Comparison of ENCODE assay signal across 16 cellular contexts in genomic region chr7:23685770-23686169, GRCh38. TPM values are rescaled to one million over a fixed set of nuclear protein-coding genes. Genes with fewer than 3 reads are reported as not detected.
DNase-seq lines count a peak whose midpoint lies in the region; FAIRE-seq and TF ChIP-seq lines count a peak whose summit lies in the region.
"Had no signal": no experiment of that assay in that cellular context is flagged by ENCODE, and none has a peak within 500 bp of the region (broad histone marks: within the 10 kb centered on the region; RNA-seq: fewer than 3 reads in every experiment).

No MANE protein-coding gene starts in this region.

- WGBS in mesenchymal stem cell, result 100% methylated on average over 3 of the region's 3 CpGs

- H3K27ac ChIP-seq in dorsolateral prefrontal cortex (peak overlapping the region in 44 of 59 donors; percentile 1 to 83 (median 52)), mesenchymal stem cell (ENCODE audit: low read length, poor library complexity, severe bottlenecking) (no peak overlapping the region)
- H3K27ac ChIP-seq: neural progenitor cell had no signal

- no peak for TF ChIP-seq CTCF in dorsolateral prefrontal cortex (IDR thresholded peaks at IDR 0.05 in 54 of 56, conservative IDR thresholded peaks at IDR 0.05 in 2 of 56; ENCODE audit: low read depth in 1 of 56, partially characterized antibody in 56 of 56)

- H4K8ac ChIP-seq in mesenchymal stem cell (ENCODE audit: low read length), result no peak overlapping the region

- H2BK12ac ChIP-seq in mesenchymal stem cell (ENCODE audit: low read length in 2 of 2), result no peak overlapping the region

- H2BK5ac ChIP-seq in mesenchymal stem cell (ENCODE audit: low read depth, low read length, poor library complexity, severe bottlenecking), result no peak overlapping the region

- intact Hi-C loops in dorsolateral prefrontal cortex (cut with DNase I), result no loop called here

- H3K4ac ChIP-seq in mesenchymal stem cell (ENCODE audit: low read depth in 1 of 2, low read length in 2 of 2), result no peak overlapping the region

- no peak overlapping the region for H3K18ac ChIP-seq in mesenchymal stem cell (ENCODE audit: low read depth in 1 of 2, low read length in 2 of 2)

- no peak overlapping the region for H2BK15ac ChIP-seq in mesenchymal stem cell (ENCODE audit: low read depth, poor library complexity, severe bottlenecking)

- FAIRE-seq in GM12891 (lab: Jason Lieb, UNC), result no peak
- FAIRE-seq: kidney, urothelium cell line had no signal

- no peak for TF ChIP-seq POLR2A in GM12891 (IDR thresholded peaks at IDR 0.05; ENCODE audit: low read depth, low read length)

- peak overlapping the region; percentile 58 for H3K9ac ChIP-seq in mesenchymal stem cell (ENCODE audit: low read length)
- H3K9ac ChIP-seq: neural progenitor cell had no signal

- H3K4me3 ChIP-seq in dorsolateral prefrontal cortex (peak overlapping the region in 6 of 59 donors; percentile 0 to 28 (median 9)), mesenchymal stem cell (ENCODE audit: insufficient read depth in 1 of 2, low read depth in 1 of 2, low read length in 2 of 2) (no peak overlapping the region)
- H3K4me3 ChIP-seq: neural progenitor cell had no signal

- H3K27me3 ChIP-seq in dorsolateral prefrontal cortex, result no peaks in the 10 kb centered on the region
- no peaks in the 10 kb centered on the region for H3K27me3 ChIP-seq in mesenchymal stem cell (ENCODE audit: control insufficient read depth in 1 of 2, insufficient read depth in 1 of 2, low read length in 2 of 2)
- H3K27me3 ChIP-seq: neural progenitor cell had no signal

- H3K79me1 ChIP-seq in mesenchymal stem cell (replicated peaks; ENCODE audit: low read length, poor library complexity, severe bottlenecking), result peaks cover 5% of the 10 kb centered on the region

- peak; percentile 17 for DNase-seq in AG08396 (ENCODE audit: low spot score)
- DNase-seq in OCI-M1 (lab: John Stamatoyannopoulos, UW), result peak; percentile 46
- no peak for DNase-seq in dorsolateral prefrontal cortex
- DNase-seq in mesenchymal stem cell, result peak; percentile 14
- no peak for DNase-seq in DMS114 treated with DMSO at 0.1 percent for 48 hours (lab: John Stamatoyannopoulos, UW; ENCODE audit: unreplicated experiment)
- no peak for DNase-seq in NCI-H82 treated with DMSO at 0.1 percent for 48 hours (lab: John Stamatoyannopoulos, UW; ENCODE audit: unreplicated experiment)
- no peak for DNase-seq in GM12891 (ENCODE audit: insufficient read length, low spot score)
- no peak for DNase-seq in hepatic stellate cell (ENCODE audit: low spot score)
- DNase-seq: activated CD8-positive, alpha-beta memory T cell treated with anti-CD3 and anti-CD28 coated beads for 24 hours; activated naive CD4-positive, alpha-beta T cell treated with anti-CD3 and anti-CD28 coated beads, Interleukin-2, amount 10 ng/mL, durations not matched to agents 7 days and 5 days; DMS79; kidney; NCI-H446 treated with DMSO at 0.1 percent for 48 hours had no signal

- peaks cover 0 to 3% of the 10 kb centered on the region in 2 experiments for H3K36me3 ChIP-seq in mesenchymal stem cell (ENCODE audit: control insufficient read depth in 1 of 2, insufficient read depth in 2 of 2, low read depth in 1 of 2, low read length in 2 of 2)

- no peak overlapping the region for H2AK5ac ChIP-seq in mesenchymal stem cell (ENCODE audit: low read length, severe bottlenecking)

- no peak overlapping the region for H2BK120ac ChIP-seq in mesenchymal stem cell (ENCODE audit: low read depth, low read length)

- no peak overlapping the region for H3K14ac ChIP-seq in mesenchymal stem cell (ENCODE audit: low read length in 2 of 2)

- H4K91ac ChIP-seq in mesenchymal stem cell (ENCODE audit: low read length), result no peak overlapping the region

- no peaks in the 10 kb centered on the region for H3K9me3 ChIP-seq in mesenchymal stem cell (ENCODE audit: control insufficient read depth, low read length)

- no peak overlapping the region for H3K4me2 ChIP-seq in mesenchymal stem cell (ENCODE audit: low read length, poor library complexity, severe bottlenecking)
- H3K4me2 ChIP-seq: neural progenitor cell had no signal

- no peak overlapping the region for H3K23ac ChIP-seq in mesenchymal stem cell (ENCODE audit: low read length in 2 of 2)

- H3K4me1 ChIP-seq in mesenchymal stem cell (ENCODE audit: control insufficient read depth, insufficient read depth, low read depth, low read length), result peaks cover 4% of the 10 kb centered on the region

- H2AFZ ChIP-seq in mesenchymal stem cell (ENCODE audit: low read depth, low read length), result no peak overlapping the region
- H2AFZ ChIP-seq: neural progenitor cell had no signal

TF ChIP-seq in GM12891, 5 proteins besides CTCF, POLR2A, EP300 and RAD21:
- TF ChIP-seq SPI1 (IDR thresholded peaks at IDR 0.05; ENCODE audit: low read depth, low read length), result no peak
- no peak for TF ChIP-seq PAX5 (IDR thresholded peaks at IDR 0.05; ENCODE audit: insufficient read depth, low read length, severe bottlenecking)
- TF ChIP-seq POLR2AphosphoS5 (IDR thresholded peaks at IDR 0.05; ENCODE audit: low read depth, low read length), result no peak
- no peak for TF ChIP-seq TAF1 (IDR thresholded peaks at IDR 0.05; ENCODE audit: low read depth, low read length)
- TF ChIP-seq POU2F2 (IDR thresholded peaks at IDR 0.05; ENCODE audit: low read depth, low read length), result no peak

RNA-seq across cellular contexts. Expression of gene FAM221A, which starts 5.8 kb away (rescaled TPM):
- total RNA-seq in dorsolateral prefrontal cortex, result 10 to 100 TPM; 10.1 to 49.8 (median 22.1) TPM
- polyA plus RNA-seq in mesenchymal stem cell (2013, experiment 1 of 2), result 1.0 TPM
- 1.4 TPM for polyA plus RNA-seq in mesenchymal stem cell (2013, experiment 2 of 2)
- polyA plus RNA-seq in GM12891 (2012; ENCODE audit: low read depth, missing spikeins), result 4.0 TPM

RNA-seq across cellular contexts. Expression of gene STK31, which starts 24.2 kb away (rescaled TPM):
- 1 to 10 TPM in 109 of 120 experiments, under 1 TPM in 11; 0.29 to 6.9 (median 2.1) TPM for total RNA-seq in dorsolateral prefrontal cortex
- polyA plus RNA-seq in mesenchymal stem cell (2013, experiment 1 of 2), result not detected
- 0.03 TPM for polyA plus RNA-seq in mesenchymal stem cell (2013, experiment 2 of 2)
- polyA plus RNA-seq in GM12891 (2012; ENCODE audit: low read depth, missing spikeins), result 0.04 TPM
- total RNA-seq: glomerular endothelial cell had no signal

Comparison
In these comparisons a context has a peak if more than half of its experiments do, and no peak if none do; other contexts are left out.
1. DNase-seq: peak in AG08396 (single experiment), OCI-M1 (single experiment) and mesenchymal stem cell (single experiment); none in dorsolateral prefrontal cortex (0 of 10), DMS114 treated with DMSO at 0.1 percent for 48 hours (single experiment), NCI-H82 treated with DMSO at 0.1 percent for 48 hours (single experiment), GM12891 (single experiment) and hepatic stellate cell (single experiment).